Comparison of ENCODE assay signal across 8 cellular contexts in the genomic region with DNA sequence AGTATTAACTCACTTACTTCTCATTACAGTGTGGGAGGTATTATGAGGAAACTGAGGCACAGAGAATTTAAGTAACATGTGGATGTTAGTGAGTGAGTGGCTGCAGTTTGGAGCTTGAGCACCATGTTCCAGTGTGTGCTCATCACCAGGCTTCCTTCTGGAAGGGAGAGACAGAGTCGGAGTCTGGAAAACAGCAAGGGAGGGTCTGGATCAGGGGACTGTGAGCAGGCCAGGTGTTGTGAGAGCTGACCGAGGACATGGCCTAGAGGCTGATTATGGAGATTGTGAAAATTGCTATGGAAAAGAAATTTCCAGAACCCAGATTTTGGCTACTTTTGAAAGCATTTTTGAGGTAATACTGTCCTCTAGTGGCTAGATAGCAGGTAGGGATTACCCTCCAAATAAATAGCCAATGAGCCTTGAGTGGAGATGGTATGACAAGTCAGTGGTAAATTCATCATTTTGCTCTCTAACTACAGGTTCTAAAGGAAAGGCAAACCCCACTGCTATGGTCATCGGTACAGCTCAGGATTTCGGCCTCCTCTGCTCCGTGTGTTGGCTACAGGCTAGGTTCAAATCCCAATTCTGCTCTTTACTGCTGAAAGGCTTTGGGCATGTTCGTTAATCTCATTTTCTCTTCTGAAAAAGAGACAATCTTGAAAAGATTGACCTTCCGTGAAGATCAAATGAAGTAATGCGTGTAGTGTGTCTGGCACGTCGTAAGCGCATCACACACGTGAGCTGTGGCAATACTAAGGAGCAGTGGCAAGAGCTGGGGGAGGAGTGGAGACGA. TPM values are rescaled to one million over a fixed set of nuclear protein-coding genes. Genes with fewer than 3 reads are reported as not detected.
DNase-seq lines count a peak whose midpoint lies in the region; ATAC-seq, FAIRE-seq and TF ChIP-seq lines count a peak whose summit lies in the region.

No MANE protein-coding gene starts in this region.

- no peaks in the 10 kb centered on the region for H4K20me1 ChIP-seq in endothelial cell of umbilical vein (replicated peaks; ENCODE audit: control insufficient read depth, extremely low read depth, insufficient read depth, low read length)

- no peaks in the 10 kb centered on the region for H3K79me2 ChIP-seq in endothelial cell of umbilical vein (ENCODE audit: control insufficient read depth, insufficient read depth, low read length)

- peak; percentile 77 to 85 for TF ChIP-seq RAD21 in A549 (conservative IDR thresholded peaks at IDR 0.05 in 1 of 2, IDR thresholded peaks at IDR 0.05 in 1 of 2)

- 40% methylated on average over 13 of the region's 13 CpGs for WGBS in A549 (ENCODE audit: missing lambda C conversion rate)

- H3K4me1 ChIP-seq in A549 = no peaks in the 10 kb centered on the region
- H3K4me1 ChIP-seq in endothelial cell of umbilical vein (ENCODE audit: control insufficient read depth, extremely low read depth, insufficient read depth, low read length) = no peaks in the 10 kb centered on the region

- ATAC-seq in A549 (peak; percentile 71 to 78; a peak in 4 of 6 replicates), HG03469 (IDR thresholded peaks at IDR 0.05; ENCODE audit: unreplicated experiment) (no peak)

- peaks cover 5 to 7% of the 10 kb centered on the region in 2 experiments for H3K27me3 ChIP-seq in endothelial cell of umbilical vein (ENCODE audit: control insufficient read depth in 2 of 2, insufficient read depth in 2 of 2, low read length in 2 of 2)

- CTCF ChIA-PET in A549 (lab: Yijun Ruan, JAX) = interaction anchor here (0.5 to 6.6 kb wide), 20 partner anchors 9 to 1290 kb away, joined by 3 to 79 read pairs (median 4); partner anchors contain the start of gene WARS2
- CTCF ChIA-PET in endothelial cell of umbilical vein (lab: Charles Lee) = interaction anchor here (0.7 to 5.3 kb wide), 13 partner anchors 8 to 1609 kb away, joined by 3 to 70 read pairs (median 6); partner anchors contain the start of gene WARS2

- POLR2A ChIA-PET in A549 (lab: Yijun Ruan, JAX) = no interaction called here
- POLR2A ChIA-PET in endothelial cell of umbilical vein (lab: Charles Lee) = no interaction called here

- peak; percentile 30 to 32 for DNase-seq in A549 (ENCODE audit: low read depth in 1 of 2, low spot score in 1 of 2)
- DNase-seq in NCI-H82 (lab: John Stamatoyannopoulos, UW) = peak; percentile 66
- peak; percentile 33 for DNase-seq in endothelial cell of umbilical vein (ENCODE audit: low read depth, low spot score)
- DNase-seq in non-pigmented ciliary epithelial cell (ENCODE audit: low read depth) = peak; percentile 9
- no peak for DNase-seq in stimulated activated naive CD4-positive, alpha-beta T cell (lab: John Stamatoyannopoulos, UW)
- DNase-seq in stimulated activated CD4-positive, alpha-beta T cell treated with anti-CD3 and anti-CD28 coated beads, Interleukin-2, amount 100 ng/mL, for 24 hours = no peak

- no peak overlapping the region for H3K9ac ChIP-seq in endothelial cell of umbilical vein (replicated peaks; ENCODE audit: extremely low read depth, insufficient read depth, low read length)

- peak; percentile 74 for TF ChIP-seq CTCF in A549 (IDR thresholded peaks at IDR 0.05)
- peak; percentile 91 for TF ChIP-seq CTCF in GM12873 (IDR thresholded peaks at IDR 0.05; ENCODE audit: insufficient read depth, low read depth, low read length, missing control alignments)
- peak; percentile 52 to 72 for TF ChIP-seq CTCF in endothelial cell of umbilical vein (IDR thresholded peaks at IDR 0.05; ENCODE audit: extremely low read depth in 1 of 2, insufficient read depth in 1 of 2, low read depth in 1 of 2, low read length in 2 of 2)

- TF ChIP-seq POLR2A in A549 (IDR thresholded peaks at IDR 0.05; ENCODE audit: low read length) (no peak), endothelial cell of umbilical vein (IDR thresholded peaks at IDR 0.05; ENCODE audit: low read depth, low read length) (no peak)

- BruUV-seq in endothelial cell of umbilical vein (replicated peaks; lab: Mats Ljungman, UMichigan) = no TSS peak

- H3K9me1 ChIP-seq in endothelial cell of umbilical vein (replicated peaks; ENCODE audit: control insufficient read depth, extremely low read depth, insufficient read depth, low read length) = no peaks in the 10 kb centered on the region

- no peak overlapping the region for H3K4me2 ChIP-seq in A549
- H3K4me2 ChIP-seq in endothelial cell of umbilical vein (ENCODE audit: insufficient read depth, low read length) = no peak overlapping the region

- dilution Hi-C loops in endothelial cell of umbilical vein (cut with MboI; ENCODE audit: extremely low pct_ligation_motif_present, low sequenced_read_pairs) = no loop called here

- H3K9me3 ChIP-seq in A549 (no peaks in the 10 kb centered on the region), endothelial cell of umbilical vein (replicated peaks; ENCODE audit: control insufficient read depth, insufficient read depth, low read length) (no peaks in the 10 kb centered on the region)

- H3K36me3 ChIP-seq in endothelial cell of umbilical vein (ENCODE audit: control insufficient read depth in 2 of 2, extremely low read depth in 1 of 2, insufficient read depth in 2 of 2, low read length in 2 of 2) = no peaks in the 10 kb centered on the region

- H3K4me3 ChIP-seq in A549 = no peak overlapping the region
- H3K4me3 ChIP-seq in endothelial cell of umbilical vein (replicated peaks in 1 of 3; ENCODE audit: insufficient read depth in 1 of 3, low read depth in 1 of 3, low read length in 3 of 3) = no peak overlapping the region

- no peak overlapping the region for H2AFZ ChIP-seq in endothelial cell of umbilical vein (ENCODE audit: low read depth, low read length)

- no peak overlapping the region for H3K27ac ChIP-seq in A549
- no peak overlapping the region for H3K27ac ChIP-seq in endothelial cell of umbilical vein (ENCODE audit: insufficient read depth, low read depth, low read length)

- FAIRE-seq in A549 (lab: Jason Lieb, UNC) (no peak), endothelial cell of umbilical vein (lab: Jason Lieb, UNC) (peak; percentile 12)

- intact Hi-C loops in endothelial cell of umbilical vein (cut with micrococcal nuclease) = loop anchor here (1.0 kb wide), 4 partner anchors 81 to 1290 kb away; no protein-coding TSS in a partner anchor

- TF ChIP-seq EP300 in A549 (IDR thresholded peaks at IDR 0.05) = no peak

TF ChIP-seq in A549, 52 proteins besides CTCF, POLR2A, EP300 and RAD21 (continues in another document):
- TF ChIP-seq FOSB (CRISPR knock-in tag; IDR thresholded peaks at IDR 0.05) = no peak
- no peak for TF ChIP-seq BCL3 (IDR thresholded peaks at IDR 0.05)
- no peak for TF ChIP-seq NR3C1 (IDR thresholded peaks at IDR 0.05)

TF ChIP-seq in endothelial cell of umbilical vein, 7 proteins besides CTCF, POLR2A, EP300 and RAD21:
- TF ChIP-seq, protein P1, sequence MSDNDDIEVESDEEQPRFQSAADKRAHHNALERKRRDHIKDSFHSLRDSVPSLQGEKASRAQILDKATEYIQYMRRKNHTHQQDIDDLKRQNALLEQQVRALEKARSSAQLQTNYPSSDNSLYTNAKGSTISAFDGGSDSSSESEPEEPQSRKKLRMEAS (IDR thresholded peaks at IDR 0.05; ENCODE audit: insufficient read depth, insufficient read length) = no peak
- no peak for TF ChIP-seq POLR2AphosphoS5 (IDR thresholded peaks at IDR 0.05; ENCODE audit: insufficient read depth, low read depth, low read length)
- no peak for TF ChIP-seq GATA2 (IDR thresholded peaks at IDR 0.05; ENCODE audit: insufficient read depth, insufficient read length, low read depth, low read length)
- no peak for TF ChIP-seq EZH2 (IDR thresholded peaks at IDR 0.05; ENCODE audit: borderline replicate concordance, low read depth, low read length, severe bottlenecking)
- TF ChIP-seq FOS (IDR thresholded peaks at IDR 0.05; ENCODE audit: borderline replicate concordance, insufficient read depth, low read length) = no peak
- no peak for TF ChIP-seq MYC (IDR thresholded peaks at IDR 0.05; ENCODE audit: low read depth, low read length)
- TF ChIP-seq JUN (IDR thresholded peaks at IDR 0.05; ENCODE audit: borderline replicate concordance, insufficient read depth, insufficient read length, low read depth) = no peak

RNA-seq across cellular contexts. Expression of gene HAO2, which starts 1.1 kb away (rescaled TPM):
- polyA plus RNA-seq in A549 (2011; rRNA removed) (0.10 and 0.11 TPM in 2 replicates), A549 (2017; fragmentation: RNase III; extraction: RNeasy Plus Mini Kit Qiagen cat#74134 plus additional on column Dnase treatment) (0.05 to 0.16 TPM in 2 of 3 replicates, not detected in the other), endothelial cell of umbilical vein (not detected in 2 replicates)
- polyA plus RNA-seq in A549 (2012; cell fraction: cytosol; rRNA removed) = not detected in 2 replicates
- polyA plus RNA-seq in A549 (2012; cell fraction: nucleus; rRNA removed) = not detected in 2 replicates
- polyA minus RNA-seq in A549 (2011; rRNA and poly(A)+ RNA removed) = not detected in 2 replicates
- total RNA-seq in endothelial cell of umbilical vein = not detected in 2 replicates
- not detected in 2 replicates for polyA plus RNA-seq in endothelial cell of umbilical vein (2011; cell fraction: cytosol; rRNA removed)
- polyA plus RNA-seq in endothelial cell of umbilical vein (2011; cell fraction: nucleus; rRNA removed) = not detected in 2 replicates
- polyA plus RNA-seq in endothelial cell of umbilical vein (2012) = not detected in 2 replicates
- polyA minus RNA-seq in endothelial cell of umbilical vein = not detected in 2 replicates
- polyA minus RNA-seq in endothelial cell of umbilical vein (2011; cell fraction: cytosol; rRNA and poly(A)+ RNA removed) = not detected
- not detected in 2 replicates for polyA minus RNA-seq in endothelial cell of umbilical vein (2011; cell fraction: nucleus; rRNA and poly(A)+ RNA removed)

RNA-seq across cellular contexts. Expression of gene HSD3B2, which starts 47.4 kb away (rescaled TPM):
- polyA plus RNA-seq in A549 (2011; rRNA removed) = not detected in 2 replicates
- not detected in 2 replicates for polyA plus RNA-seq in A549 (2012; cell fraction: cytosol; rRNA removed)
- polyA plus RNA-seq in A549 (2012; cell fraction: nucleus; rRNA removed) = not detected in 2 replicates
- not detected in 3 replicates for polyA plus RNA-seq in A549 (2017; fragmentation: RNase III; extraction: RNeasy Plus Mini Kit Qiagen cat#74134 plus additional on column Dnase treatment)
- polyA minus RNA-seq in A549 (2011; rRNA and poly(A)+ RNA removed) = not detected in 2 replicates
- not detected in 2 replicates for total RNA-seq in endothelial cell of umbilical vein
- not detected in 2 replicates for polyA plus RNA-seq in endothelial cell of umbilical vein
- polyA plus RNA-seq in endothelial cell of umbilical vein (2011; cell fraction: cytosol; rRNA removed) = not detected in 2 replicates
- not detected in 2 replicates for polyA plus RNA-seq in endothelial cell of umbilical vein (2011; cell fraction: nucleus; rRNA removed)
- polyA plus RNA-seq in endothelial cell of umbilical vein (2012) = not detected in 2 replicates
- not detected in 2 replicates for polyA minus RNA-seq in endothelial cell of umbilical vein
- polyA minus RNA-seq in endothelial cell of umbilical vein (2011; cell fraction: cytosol; rRNA and poly(A)+ RNA removed) = not detected
- not detected in 2 replicates for polyA minus RNA-seq in endothelial cell of umbilical vein (2011; cell fraction: nucleus; rRNA and poly(A)+ RNA removed)

Comparison
In these comparisons a context has a peak if more than half of its experiments do, and no peak if none do; other contexts are left out.
1. DNase-seq: peak in A549 (2 of 2), NCI-H82 (single experiment), endothelial cell of umbilical vein (single experiment) and non-pigmented ciliary epithelial cell (single experiment); none in stimulated activated naive CD4-positive, alpha-beta T cell (0 of 6) and stimulated activated CD4-positive, alpha-beta T cell treated with anti-CD3 and anti-CD28 coated beads, Interleukin-2, amount 100 ng/mL, for 24 hours (0 of 2).
2. Peak in every context shown above with its lines, with median percentiles within 50 percentile points of each other: CTCF ChIP-seq.